Comparison of ENCODE assay signal across 8 cellular contexts in genomic region chr16:28823719-28824547, GRCh38. TPM values are rescaled to one million over a fixed set of nuclear protein-coding genes. Genes with fewer than 3 reads are reported as not detected.
A peak's percentile ranks its signal among the peaks of the same experiment; 100 is the strongest.
DNase-seq lines count a peak whose midpoint lies in the region; ATAC-seq, FAIRE-seq and TF ChIP-seq lines count a peak whose summit lies in the region.

No MANE protein-coding gene starts in this region.

- CTCF ChIA-PET in endothelial cell of umbilical vein (lab: Charles Lee), result interaction anchor here (1.5 kb wide), 1 partner anchor 121 kb away, joined by 3 read pairs; no protein-coding TSS in a partner anchor

- H3K4me3 ChIP-seq in OCI-LY1 (ENCODE audit: low read depth, low read length, poor library complexity, severe bottlenecking), result peak overlapping the region; percentile 80
- peak overlapping the region; percentile 38 to 93 (median 77) for H3K4me3 ChIP-seq in endothelial cell of umbilical vein (replicated peaks in 1 of 3; ENCODE audit: insufficient read depth in 1 of 3, low read depth in 1 of 3, low read length in 3 of 3)

- TF ChIP-seq POLR2A in endothelial cell of umbilical vein (IDR thresholded peaks at IDR 0.05; ENCODE audit: low read depth, low read length), result peak; percentile 75

- H4K20me1 ChIP-seq in OCI-LY1 (ENCODE audit: insufficient read depth, low read length) (no peaks in the 10 kb centered on the region), endothelial cell of umbilical vein (replicated peaks; ENCODE audit: control insufficient read depth, extremely low read depth, insufficient read depth, low read length) (no peaks in the 10 kb centered on the region)

- H3K4me2 ChIP-seq in OCI-LY1 (ENCODE audit: low read length) (peak overlapping the region; percentile 81), endothelial cell of umbilical vein (ENCODE audit: insufficient read depth, low read length) (peak overlapping the region; percentile 97)

- peak; percentile 58 for ATAC-seq in GM21528 (IDR thresholded peaks at IDR 0.05; ENCODE audit: low FRiP score, unreplicated experiment)

- BruUV-seq in endothelial cell of umbilical vein (replicated peaks; lab: Mats Ljungman, UMichigan), result no TSS peak

- intact Hi-C loops in endothelial cell of umbilical vein (cut with micrococcal nuclease), result loop anchor here (1.0 kb wide), 4 partner anchors 22 to 121 kb away; partner anchors contain the start of genes RABEP2, SH2B1 and TUFM

- no peak overlapping the region for H2AFZ ChIP-seq in OCI-LY1 (ENCODE audit: low read length)
- H2AFZ ChIP-seq in endothelial cell of umbilical vein (ENCODE audit: low read depth, low read length), result peak overlapping the region; percentile 35

- no peaks in the 10 kb centered on the region for H3K9me3 ChIP-seq in OCI-LY1 (ENCODE audit: low read length)
- H3K9me3 ChIP-seq in endothelial cell of umbilical vein (replicated peaks; ENCODE audit: control insufficient read depth, insufficient read depth, low read length), result no peaks in the 10 kb centered on the region

- H3K9me2 ChIP-seq in OCI-LY1 (ENCODE audit: low read depth, low read length), result no peaks in the 10 kb centered on the region

- DNase-seq in DMS 273 treated with DMSO at 0.1 percent for 48 hours (lab: John Stamatoyannopoulos, UW), result peak; percentile 90
- peak; percentile 93 for DNase-seq in HuH-7.5 (ENCODE audit: low spot score)
- DNase-seq in activated T-cell treated with anti-CD3 and anti-CD28 coated beads for 1 hour (ENCODE audit: low read depth), result peak; percentile 96
- DNase-seq in endothelial cell of umbilical vein (ENCODE audit: low read depth, low spot score), result peak; percentile 99
- DNase-seq in middle frontal gyrus (ENCODE audit: extremely low spot score, low spot score), result peak; percentile 75
- DNase-seq in stimulated activated CD8-positive, alpha-beta memory T cell treated with anti-CD3 and anti-CD28 coated beads, Interleukin-15, amount 100 ng/mL, for 48 hours (ENCODE audit: low read depth in 2 of 2), result peak; percentile 95 to 98

- H3K79me2 ChIP-seq in OCI-LY1 (ENCODE audit: insufficient read depth, low read length), result peaks cover 31% of the 10 kb centered on the region
- peaks cover 45% of the 10 kb centered on the region for H3K79me2 ChIP-seq in endothelial cell of umbilical vein (ENCODE audit: control insufficient read depth, insufficient read depth, low read length)

- H3K9me1 ChIP-seq in endothelial cell of umbilical vein (replicated peaks; ENCODE audit: control insufficient read depth, extremely low read depth, insufficient read depth, low read length), result no peaks in the 10 kb centered on the region

- H3K4me1 ChIP-seq in OCI-LY1 (ENCODE audit: insufficient read depth, low read length, severe bottlenecking) (peaks cover 24% of the 10 kb centered on the region), endothelial cell of umbilical vein (ENCODE audit: control insufficient read depth, extremely low read depth, insufficient read depth, low read length) (peaks cover 16% of the 10 kb centered on the region)

- H3K27me3 ChIP-seq in OCI-LY1 (ENCODE audit: insufficient read depth, low read length) (no peaks in the 10 kb centered on the region), endothelial cell of umbilical vein (ENCODE audit: control insufficient read depth in 2 of 2, insufficient read depth in 2 of 2, low read length in 2 of 2) (no peaks in the 10 kb centered on the region)

- peak; percentile 95 for FAIRE-seq in endothelial cell of umbilical vein (lab: Jason Lieb, UNC)

- H3K9ac ChIP-seq in OCI-LY1 (ENCODE audit: low read length) (peak overlapping the region; percentile 98), endothelial cell of umbilical vein (replicated peaks; ENCODE audit: extremely low read depth, insufficient read depth, low read length) (peak overlapping the region; percentile 95)

- no peak for TF ChIP-seq CTCF in OCI-LY1 (IDR thresholded peaks at IDR 0.05; ENCODE audit: low read length)
- TF ChIP-seq CTCF in endothelial cell of umbilical vein (IDR thresholded peaks at IDR 0.05; ENCODE audit: extremely low read depth in 1 of 2, insufficient read depth in 1 of 2, low read depth in 1 of 2, low read length in 2 of 2), result peak in 1 of 2 donors; percentile 28

- no peaks in the 10 kb centered on the region for H3F3A ChIP-seq in OCI-LY1 (ENCODE audit: insufficient read depth, low read length)

- H3K27ac ChIP-seq in OCI-LY1 (ENCODE audit: low read depth, low read length, poor library complexity, severe bottlenecking), result peak overlapping the region; percentile 86
- peak overlapping the region; percentile 67 for H3K27ac ChIP-seq in endothelial cell of umbilical vein (ENCODE audit: insufficient read depth, low read depth, low read length)

- POLR2A ChIA-PET in endothelial cell of umbilical vein (lab: Charles Lee), result interaction anchor here (0.7 to 1.9 kb wide), 2 partner anchors 13 to 22 kb away, joined by 4 to 13 read pairs; partner anchors contain the start of gene TUFM

- H3K36me3 ChIP-seq in OCI-LY1 (ENCODE audit: insufficient read depth, low read length) (peaks cover 49% of the 10 kb centered on the region), endothelial cell of umbilical vein (ENCODE audit: control insufficient read depth in 2 of 2, extremely low read depth in 1 of 2, insufficient read depth in 2 of 2, low read length in 2 of 2) (peaks cover 18 to 24% of the 10 kb centered on the region in 2 experiments)

- dilution Hi-C loops in endothelial cell of umbilical vein (cut with MboI; ENCODE audit: extremely low pct_ligation_motif_present, low sequenced_read_pairs), result no loop called here

TF ChIP-seq in endothelial cell of umbilical vein, 7 proteins besides CTCF, POLR2A, EP300 and RAD21:
- no peak for TF ChIP-seq FOS (IDR thresholded peaks at IDR 0.05; ENCODE audit: borderline replicate concordance, insufficient read depth, low read length)
- TF ChIP-seq EZH2 (IDR thresholded peaks at IDR 0.05; ENCODE audit: borderline replicate concordance, low read depth, low read length, severe bottlenecking), result no peak
- no peak for TF ChIP-seq JUN (IDR thresholded peaks at IDR 0.05; ENCODE audit: borderline replicate concordance, insufficient read depth, insufficient read length, low read depth)
- peak; percentile 80 for TF ChIP-seq POLR2AphosphoS5 (IDR thresholded peaks at IDR 0.05; ENCODE audit: insufficient read depth, low read depth, low read length)

RNA-seq across cellular contexts. Expression of gene ATXN2L, which starts 1.1 kb away (rescaled TPM):
- total RNA-seq in endothelial cell of umbilical vein, result 198 and 208 TPM in 2 replicates
- 59.0 and 64.8 TPM in 2 replicates for polyA plus RNA-seq in endothelial cell of umbilical vein
- 47.6 and 52.0 TPM in 2 replicates for polyA plus RNA-seq in endothelial cell of umbilical vein (2011; cell fraction: cytosol; rRNA removed)
- 154 and 155 TPM in 2 replicates for polyA plus RNA-seq in endothelial cell of umbilical vein (2011; cell fraction: nucleus; rRNA removed)
- polyA plus RNA-seq in endothelial cell of umbilical vein (2012), result 88.5 and 99.0 TPM in 2 replicates
- 46.0 and 53.9 TPM in 2 replicates for polyA minus RNA-seq in endothelial cell of umbilical vein
- polyA minus RNA-seq in endothelial cell of umbilical vein (2011; cell fraction: cytosol; rRNA and poly(A)+ RNA removed), result 77.6 TPM
- 78.9 and 92.4 TPM in 2 replicates for polyA minus RNA-seq in endothelial cell of umbilical vein (2011; cell fraction: nucleus; rRNA and poly(A)+ RNA removed)

RNA-seq across cellular contexts. Expression of gene TUFM, which starts 22.2 kb away (rescaled TPM):
- 186 and 190 TPM in 2 replicates for total RNA-seq in endothelial cell of umbilical vein
- polyA plus RNA-seq in endothelial cell of umbilical vein, result 227 TPM in 2 replicates
- 191 and 212 TPM in 2 replicates for polyA plus RNA-seq in endothelial cell of umbilical vein (2011; cell fraction: cytosol; rRNA removed)
- 307 and 314 TPM in 2 replicates for polyA plus RNA-seq in endothelial cell of umbilical vein (2011; cell fraction: nucleus; rRNA removed)
- polyA plus RNA-seq in endothelial cell of umbilical vein (2012), result 214 and 254 TPM in 2 replicates
- 103 and 110 TPM in 2 replicates for polyA minus RNA-seq in endothelial cell of umbilical vein
- 82.6 TPM for polyA minus RNA-seq in endothelial cell of umbilical vein (2011; cell fraction: cytosol; rRNA and poly(A)+ RNA removed)
- polyA minus RNA-seq in endothelial cell of umbilical vein (2011; cell fraction: nucleus; rRNA and poly(A)+ RNA removed), result 33.7 and 39.9 TPM in 2 replicates

RNA-seq across cellular contexts. Expression of gene SH2B1, which starts 39.7 kb away (rescaled TPM):
- total RNA-seq in endothelial cell of umbilical vein, result 55.6 and 56.4 TPM in 2 replicates
- 46.4 and 53.4 TPM in 2 replicates for polyA plus RNA-seq in endothelial cell of umbilical vein
- polyA plus RNA-seq in endothelial cell of umbilical vein (2011; cell fraction: cytosol; rRNA removed), result 24.3 and 32.9 TPM in 2 replicates
- polyA plus RNA-seq in endothelial cell of umbilical vein (2011; cell fraction: nucleus; rRNA removed), result 135 and 157 TPM in 2 replicates
- 31.9 and 39.2 TPM in 2 replicates for polyA plus RNA-seq in endothelial cell of umbilical vein (2012)
- polyA minus RNA-seq in endothelial cell of umbilical vein, result 19.9 and 45.9 TPM in 2 replicates
- 21.3 TPM for polyA minus RNA-seq in endothelial cell of umbilical vein (2011; cell fraction: cytosol; rRNA and poly(A)+ RNA removed)
- 25.4 and 35.0 TPM in 2 replicates for polyA minus RNA-seq in endothelial cell of umbilical vein (2011; cell fraction: nucleus; rRNA and poly(A)+ RNA removed)

RNA-seq across cellular contexts. Expression of gene ATP2A1, which starts 54.4 kb away (rescaled TPM):
- total RNA-seq in endothelial cell of umbilical vein, result 2.3 and 2.5 TPM in 2 replicates
- polyA plus RNA-seq in endothelial cell of umbilical vein, result 1.2 TPM in 2 replicates
- polyA plus RNA-seq in endothelial cell of umbilical vein (2011; cell fraction: cytosol; rRNA removed), result 0.28 and 0.37 TPM in 2 replicates
- polyA plus RNA-seq in endothelial cell of umbilical vein (2011; cell fraction: nucleus; rRNA removed), result 8.1 and 9.3 TPM in 2 replicates
- polyA plus RNA-seq in endothelial cell of umbilical vein (2012), result 3.7 and 6.1 TPM in 2 replicates
- polyA minus RNA-seq in endothelial cell of umbilical vein, result 0.40 and 1.5 TPM in 2 replicates
- polyA minus RNA-seq in endothelial cell of umbilical vein (2011; cell fraction: cytosol; rRNA and poly(A)+ RNA removed), result not detected
- 2.6 and 3.6 TPM in 2 replicates for polyA minus RNA-seq in endothelial cell of umbilical vein (2011; cell fraction: nucleus; rRNA and poly(A)+ RNA removed)

Comparison
In these comparisons a context has a peak if more than half of its experiments do, and no peak if none do; other contexts are left out.
1. Peak in every context shown above with its lines: DNase-seq, ATAC-seq, H3K4me3 ChIP-seq and H3K27ac ChIP-seq.